9 cellular contexts compared by ENCODE assay signal in the genomic region with DNA sequence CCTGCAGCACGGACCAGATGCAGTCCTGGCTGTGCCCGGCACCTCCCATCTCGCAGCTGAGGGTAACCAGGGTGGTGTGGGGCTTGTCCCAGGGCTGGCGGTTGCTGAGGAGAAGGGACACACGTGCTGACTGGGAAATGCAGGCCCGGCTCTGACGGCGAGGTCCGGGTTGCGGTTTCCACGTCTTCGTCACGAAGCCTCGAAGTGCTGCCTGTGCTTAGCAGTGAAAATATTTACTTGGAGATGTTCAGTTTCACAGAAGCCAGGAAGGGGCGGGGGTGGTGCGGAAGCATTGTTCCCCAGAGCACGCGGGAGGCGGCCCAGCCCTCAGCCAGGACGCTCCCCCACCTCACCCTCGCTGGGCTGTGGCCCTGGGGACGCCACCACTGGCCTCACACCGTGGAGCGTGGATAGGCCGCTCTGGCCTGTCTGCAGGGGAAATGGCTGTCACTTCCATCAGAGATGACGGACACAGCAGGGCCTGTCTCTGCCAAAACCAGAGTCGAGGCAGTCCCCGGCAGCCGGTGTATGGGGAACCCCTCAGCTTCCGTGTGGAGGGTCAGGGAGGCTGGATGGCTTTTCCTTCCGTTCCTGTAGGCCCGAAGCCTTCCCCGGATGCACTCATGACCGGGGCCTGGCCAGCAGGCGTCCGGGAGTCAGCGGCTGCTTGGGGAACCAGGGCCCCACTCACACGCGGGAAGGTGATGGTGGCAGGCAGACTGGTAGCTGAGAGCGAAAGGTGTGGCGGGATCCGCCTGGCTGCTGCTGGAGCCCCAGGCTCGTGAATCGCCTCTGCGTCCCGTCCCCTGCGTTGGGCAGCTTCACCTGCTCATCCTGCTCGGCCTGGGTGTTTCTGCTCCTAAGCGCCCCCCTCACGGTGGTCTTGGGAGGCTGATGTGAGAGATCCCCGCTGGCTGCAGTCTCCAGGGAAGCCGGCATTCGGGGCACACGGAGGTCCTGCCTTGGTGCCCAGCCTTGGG.
DNase-seq lines count a peak whose midpoint lies in the region.
"Had no signal": no experiment of that assay in that cellular context is flagged by ENCODE, and none has a peak within 500 bp of the region (broad histone marks: within the 10 kb centered on the region; RNA-seq: fewer than 3 reads in every experiment).

No MANE protein-coding gene starts in this region.

- H3K9ac ChIP-seq in stomach smooth muscle (ENCODE audit: low read length in 2 of 2) = peak overlapping the region; percentile 46 to 47

- no peaks in the 10 kb centered on the region for H3K27me3 ChIP-seq in muscle layer of duodenum (ENCODE audit: low read depth, low read length)
- no peaks in the 10 kb centered on the region for H3K27me3 ChIP-seq in stomach smooth muscle (ENCODE audit: control insufficient read depth in 1 of 2, insufficient read depth in 2 of 2, low read length in 2 of 2)

- H3K36me3 ChIP-seq in muscle layer of duodenum (ENCODE audit: control insufficient read depth in 1 of 2, insufficient read depth in 2 of 2, low read length in 2 of 2) = no peaks in the 10 kb centered on the region
- no peaks in the 10 kb centered on the region for H3K36me3 ChIP-seq in stomach smooth muscle (ENCODE audit: control insufficient read depth in 2 of 2, insufficient read depth in 2 of 2, low read length in 2 of 2)

- H3K27ac ChIP-seq in muscle layer of duodenum (ENCODE audit: low read length) = peak overlapping the region; percentile 84
- peak overlapping the region; percentile 66 for H3K27ac ChIP-seq in stomach smooth muscle (ENCODE audit: low read length)

- H3K9me3 ChIP-seq in muscle layer of duodenum (ENCODE audit: control insufficient read depth in 1 of 2, low read length in 2 of 2) (no peaks in the 10 kb centered on the region), stomach smooth muscle (ENCODE audit: control insufficient read depth in 2 of 2, low read length in 2 of 2) (no peaks in the 10 kb centered on the region)

- H3K4me3 ChIP-seq in muscle layer of duodenum (ENCODE audit: low read depth in 1 of 2, low read length in 2 of 2) (no peak overlapping the region), stomach smooth muscle (ENCODE audit: low read length in 2 of 2) (no peak overlapping the region)
- H3K4me3 ChIP-seq: GM12878 had no signal

- H3K4me1 ChIP-seq in muscle layer of duodenum (ENCODE audit: control insufficient read depth in 1 of 2, insufficient read depth in 2 of 2, low read length in 2 of 2) = peaks cover 0 to 10% of the 10 kb centered on the region in 2 donors
- peaks cover 27% of the 10 kb centered on the region for H3K4me1 ChIP-seq in stomach smooth muscle (ENCODE audit: control insufficient read depth, insufficient read depth, low read length)

- peak; percentile 52 for DNase-seq in activated CD4-positive, alpha-beta T cell treated with anti-CD3 and anti-CD28 coated beads for 1 hour
- DNase-seq in central memory CD4-positive, alpha-beta T cell = peak; percentile 73
- DNase-seq in NCI-H2196 (lab: John Stamatoyannopoulos, UW; ENCODE audit: unreplicated experiment) (no peak), NCI-H146 treated with DMSO at 0.1 percent for 48 hours (lab: John Stamatoyannopoulos, UW; ENCODE audit: unreplicated experiment) (no peak), NOMO-1 (lab: John Stamatoyannopoulos, UW; ENCODE audit: unreplicated experiment in 2 of 2) (no peak), HCEC 1CT (no peak)

Comparison
In these comparisons a context has a peak if more than half of its experiments do, and no peak if none do; other contexts are left out.
1. DNase-seq: peak in activated CD4-positive, alpha-beta T cell treated with anti-CD3 and anti-CD28 coated beads for 1 hour (single experiment) and central memory CD4-positive, alpha-beta T cell (single experiment); none in NCI-H2196 (single experiment), NCI-H146 treated with DMSO at 0.1 percent for 48 hours (single experiment), NOMO-1 (0 of 2) and HCEC 1CT (single experiment).